Comparison of ENCODE assay signal across 22 cellular contexts in the genomic region with DNA sequence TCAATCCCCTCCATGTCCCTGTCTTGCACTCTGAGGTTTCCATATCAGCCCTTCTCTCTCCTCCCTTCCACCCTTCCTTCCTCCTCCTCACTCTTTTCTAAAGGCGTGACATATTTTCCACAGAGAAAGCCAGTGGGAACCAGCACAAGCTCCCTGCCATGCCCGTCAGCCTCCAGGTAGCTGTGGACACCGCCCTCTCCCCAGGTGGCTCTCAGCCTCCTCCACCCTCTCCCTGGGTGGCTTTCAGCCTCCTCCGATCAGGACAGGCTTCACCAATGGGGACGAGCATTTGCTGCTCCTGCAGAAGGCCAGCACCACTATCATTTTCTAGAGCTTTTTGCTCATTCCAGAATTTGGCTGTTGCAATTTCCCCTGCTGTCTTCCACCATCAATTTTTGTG.
"Had no signal": no experiment of that assay in that cellular context is flagged by ENCODE, and none has a peak within 500 bp of the region (broad histone marks: within the 10 kb centered on the region; RNA-seq: fewer than 3 reads in every experiment).

No MANE protein-coding gene starts in this region.

- H3K4me1 Mint-ChIP-seq: activated CD4-positive, alpha-beta T cell treated with anti-CD3 and anti-CD28 coated beads, Interleukin-2, amount 10 ng/mL, durations not matched to agents 24 days and 14 days; central memory CD8-positive, alpha-beta T cell; IgD-negative memory B cell had no signal

- ATAC-seq: PC-3, WTC11 had no signal

- DNase-seq: activated CD4-positive, alpha-beta memory T cell treated with anti-CD3 and anti-CD28 coated beads for 36 hours; activated CD4-positive, alpha-beta T cell treated with anti-CD3 and anti-CD28 coated beads, Interleukin-2, amount 10 ng/mL, durations not matched to agents 24 days and 14 days; activated CD4-positive, CD25-positive, alpha-beta regulatory T cell treated with anti-CD3 and anti-CD28 coated beads, Interleukin-2, amount 50 U/mL, for 72 hours; activated effector memory CD4-positive, alpha-beta T cell treated with Interleukin-2 at 50 U/mL for 16 hours; activated naive CD4-positive, alpha-beta T cell; activated T-cell treated with anti-CD3 and anti-CD28 coated beads, Interleukin-2, amount 50 U/mL, for 24 hours; amygdala; KG1; NCI-H1092; NCI-H1417; NCI-H1694 treated with DMSO at 0.1 percent for 48 hours; NCI-H345; NCI-H510A; PC-3; SHP77 treated with DMSO at 0.1 percent for 48 hours had no signal

- H3K36me3 Mint-ChIP-seq: activated CD4-positive, alpha-beta memory T cell treated with anti-CD3 and anti-CD28 coated beads for 36 hours; activated naive CD8-positive, alpha-beta T cell; brain; IgD-negative memory B cell; WTC11 had no signal

- H3K27me3 Mint-ChIP-seq: activated CD4-positive, alpha-beta memory T cell treated with anti-CD3 and anti-CD28 coated beads for 36 hours; activated T-cell treated with anti-CD3 and anti-CD28 coated beads, Interleukin-2, amount 50 U/mL, for 24 hours; brain had no signal

- H3K4me3 Mint-ChIP-seq: activated CD4-positive, alpha-beta memory T cell treated with anti-CD3 and anti-CD28 coated beads for 36 hours; activated CD4-positive, alpha-beta T cell treated with anti-CD3 and anti-CD28 coated beads, Interleukin-2, amount 10 ng/mL, durations not matched to agents 24 days and 14 days; activated naive CD8-positive, alpha-beta T cell; activated T-cell treated with anti-CD3 and anti-CD28 coated beads, Interleukin-2, amount 50 U/mL, for 24 hours; activated T-helper 1 cell treated with anti-CD3 and anti-CD28 coated beads, Interleukin-12 subunit alpha, Interleukin-12 subunit beta, Interleukin-2, Interleukin-4 antibody, amounts not matched to agents 30 ng/mL and 10 ng/mL and 1 ng/mL, durations not matched to agents 14 hours and 24 hours and 36 hours; brain; central memory CD8-positive, alpha-beta T cell; IgD-negative memory B cell; T-helper 1 cell treated with Interleukin-12 subunit alpha and Interleukin-12 subunit beta and Interleukin-4 antibody, amounts not matched to agents 30 μg/mL and 1 μg/mL, for 36 hours; WTC11 had no signal

- H3K9me3 Mint-ChIP-seq: activated CD4-positive, alpha-beta memory T cell treated with anti-CD3 and anti-CD28 coated beads for 36 hours; activated CD4-positive, alpha-beta T cell treated with anti-CD3 and anti-CD28 coated beads, Interleukin-2, amount 10 ng/mL, durations not matched to agents 24 days and 14 days; activated T-cell treated with anti-CD3 and anti-CD28 coated beads, Interleukin-2, amount 50 U/mL, for 24 hours; activated T-helper 1 cell treated with anti-CD3 and anti-CD28 coated beads, Interleukin-12 subunit alpha, Interleukin-12 subunit beta, Interleukin-2, Interleukin-4 antibody, amounts not matched to agents 30 ng/mL and 10 ng/mL and 1 ng/mL, durations not matched to agents 14 hours and 24 hours and 36 hours; central memory CD8-positive, alpha-beta T cell; IgD-negative memory B cell; T-helper 1 cell treated with Interleukin-12 subunit alpha and Interleukin-12 subunit beta and Interleukin-4 antibody, amounts not matched to agents 30 μg/mL and 1 μg/mL, for 36 hours; WTC11 had no signal

- H3K27ac Mint-ChIP-seq: activated CD4-positive, alpha-beta memory T cell treated with anti-CD3 and anti-CD28 coated beads for 36 hours; activated CD4-positive, alpha-beta T cell treated with anti-CD3 and anti-CD28 coated beads, Interleukin-2, amount 10 ng/mL, durations not matched to agents 24 days and 14 days; activated naive CD8-positive, alpha-beta T cell; activated T-cell treated with anti-CD3 and anti-CD28 coated beads, Interleukin-2, amount 50 U/mL, for 24 hours; activated T-helper 1 cell treated with anti-CD3 and anti-CD28 coated beads, Interleukin-12 subunit alpha, Interleukin-12 subunit beta, Interleukin-2, Interleukin-4 antibody, amounts not matched to agents 30 ng/mL and 10 ng/mL and 1 ng/mL, durations not matched to agents 14 hours and 24 hours and 36 hours; IgD-negative memory B cell; T-helper 1 cell treated with Interleukin-12 subunit alpha and Interleukin-12 subunit beta and Interleukin-4 antibody, amounts not matched to agents 30 μg/mL and 1 μg/mL, for 36 hours; WTC11 had no signal
